10 cellular contexts compared by ENCODE assay signal in genomic region chr11:86360775-86361395, GRCh38.
A peak's percentile ranks its signal among the peaks of the same experiment; 100 is the strongest.
DNase-seq lines count a peak whose midpoint lies in the region; ATAC-seq and TF ChIP-seq lines count a peak whose summit lies in the region.
"Had no signal": no experiment of that assay in that cellular context is flagged by ENCODE, and none has a peak within 500 bp of the region (broad histone marks: within the 10 kb centered on the region; RNA-seq: fewer than 3 reads in every experiment).

No MANE protein-coding gene starts in this region.

- POLR2A ChIA-PET in AG04449 (lab: Yijun Ruan, JAX), result no interaction called here

- H3K27ac ChIP-seq in VCaP, result no peak overlapping the region

- TF ChIP-seq CTCF in AG04449 (IDR thresholded peaks at IDR 0.05; ENCODE audit: insufficient read depth, low read length, missing control alignments) (peak; percentile 52), VCaP (conservative IDR thresholded peaks at IDR 0.05) (peak; percentile 79), GM20000 (IDR thresholded peaks at IDR 0.05; ENCODE audit: extremely low read depth, missing control alignments) (no peak)

- CTCF ChIA-PET in AG04449 (lab: Yijun Ruan, JAX), result interaction anchor here (0.7 to 14.5 kb wide), 48 partner anchors 8 to 561 kb away, joined by 3 to 247 read pairs (median 5); partner anchors contain the start of gene CCDC81

- H3K4me3 ChIP-seq in AG04449 (ENCODE audit: low read depth, low read length), result no peak overlapping the region

- ATAC-seq in HG02623 (IDR thresholded peaks at IDR 0.05; ENCODE audit: unreplicated experiment) (no peak), HG02798 (IDR thresholded peaks at IDR 0.05; ENCODE audit: poor library complexity, unreplicated experiment) (no peak)

- DNase-seq in AG04449 (ENCODE audit: low read depth, low spot score) (peak; percentile 29), HCEC 1CT (peak; percentile 45), iPS-NIHi11 (ENCODE audit: low spot score) (peak; percentile 26), GM20000 (ENCODE audit: low spot score) (no peak)
- no peak for DNase-seq in activated CD8-positive, alpha-beta memory T cell treated with anti-CD3 and anti-CD28 coated beads, Interleukin-2, amount 50 U/mL, for 48 hours
- DNase-seq: KBM-7; stimulated activated CD4-positive, alpha-beta T cell treated with anti-CD3 and anti-CD28 coated beads, Interleukin-12 subunit alpha, Interleukin-12 subunit beta, amount 100 ng/mL, for 4 hours had no signal

Comparison
In these comparisons a context has a peak if more than half of its experiments do, and no peak if none do; other contexts are left out.
1. DNase-seq: peak in AG04449 (single experiment), HCEC 1CT (single experiment) and iPS-NIHi11 (single experiment); none in activated CD8-positive, alpha-beta memory T cell treated with anti-CD3 and anti-CD28 coated beads, Interleukin-2, amount 50 U/mL, for 48 hours (single experiment) and GM20000 (single experiment).